In the genomic region with DNA sequence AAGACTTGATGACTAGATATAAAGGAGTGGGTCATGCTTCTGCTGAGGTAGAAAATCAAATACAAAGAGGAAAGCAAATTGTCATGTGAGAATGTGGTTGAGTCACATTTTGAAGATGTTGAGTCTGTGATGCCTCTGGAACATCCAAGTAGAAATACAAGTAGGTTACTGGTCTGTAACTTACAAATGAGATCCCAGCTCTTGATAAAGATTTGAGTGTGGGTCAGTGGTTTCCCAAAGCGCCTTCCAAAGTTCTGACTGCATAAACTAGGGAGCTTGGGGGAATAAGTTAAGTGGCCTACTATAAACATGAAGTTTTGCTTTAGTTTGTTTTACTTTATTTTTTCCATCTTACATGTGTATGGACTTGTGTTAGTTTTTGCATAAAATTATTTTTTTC, we compare ENCODE assay signal across 24 cellular contexts.
"Had no signal": no experiment of that assay in that cellular context is flagged by ENCODE, and none has a peak within 500 bp of the region (broad histone marks: within the 10 kb centered on the region; RNA-seq: fewer than 3 reads in every experiment).

No MANE protein-coding gene starts in this region.

- H3K4me1 ChIP-seq: colonic mucosa, esophagus muscularis mucosa, foreskin keratinocyte, gastroesophageal sphincter, heart left ventricle, left lung, lower lobe of right lung had no signal

- H3K9me3 Mint-ChIP-seq: effector memory CD8-positive, alpha-beta T cell; endodermal cell had no signal

- H3K27ac ChIP-seq: colonic mucosa, epithelial cell of prostate, esophagus muscularis mucosa, foreskin keratinocyte, gastroesophageal sphincter, heart left ventricle, hepatocyte, left lung, lower lobe of right lung had no signal

- H3K27ac Mint-ChIP-seq: dendritic cell treated with granulocyte-macrophage colony-stimulating factor and Interleukin-4, amounts not matched to agents 40 ng/mL and 50 ng/mL, for 4 days; effector memory CD8-positive, alpha-beta T cell; endodermal cell; immature natural killer cell; naive thymus-derived CD4-positive, alpha-beta T cell had no signal

- H2AFZ ChIP-seq: hepatocyte had no signal

- H3K27me3 ChIP-seq: colonic mucosa, esophagus muscularis mucosa, foreskin keratinocyte, gastroesophageal sphincter, heart left ventricle, hepatocyte, left lung had no signal

- ATAC-seq: effector memory CD8-positive, alpha-beta T cell; foreskin keratinocyte; gastroesophageal sphincter; heart left ventricle; left cardiac atrium; left lung; left ventricle myocardium superior; lower lobe of right lung; naive thymus-derived CD4-positive, alpha-beta T cell had no signal

- H3K9me3 ChIP-seq: colonic mucosa, esophagus muscularis mucosa, gastroesophageal sphincter, heart left ventricle, left lung, lower lobe of right lung had no signal

- H3K36me3 ChIP-seq: colonic mucosa, esophagus muscularis mucosa, gastroesophageal sphincter, heart left ventricle, left lung, lower lobe of right lung had no signal

- FAIRE-seq: endometrium, frontal cortex, keratinocyte had no signal

- H3K4me3 ChIP-seq: colonic mucosa, esophagus muscularis mucosa, gastroesophageal sphincter, heart left ventricle, hepatocyte, left lung, lower lobe of right lung had no signal

- H3K36me3 Mint-ChIP-seq: immature natural killer cell; naive thymus-derived CD4-positive, alpha-beta T cell had no signal

- H3K4me2 ChIP-seq: hepatocyte had no signal

- DNase-seq: colonic mucosa; cortex of kidney; effector CD8-positive, alpha-beta T cell; effector memory CD8-positive, alpha-beta T cell; endodermal cell; foreskin keratinocyte; heart left ventricle; hypothalamus; immature natural killer cell; left cardiac atrium; left lung; left ventricle myocardium superior; lower lobe of right lung; mesendoderm; midbrain; naive thymus-derived CD4-positive, alpha-beta T cell had no signal
